In genomic region chr22:20663137-20663828, GRCh38 we compare ENCODE assay signal across 1 cellular context.
TF ChIP-seq lines count a peak whose summit lies in the region.

No MANE protein-coding gene starts in this region.

TF ChIP-seq in K562, 482 proteins besides CTCF, POLR2A, EP300 and RAD21 (continued from another document and continues in another):
- TF ChIP-seq GTF2E2 (tag; IDR thresholded peaks at IDR 0.05) (no peak), CBX5 (IDR thresholded peaks at IDR 0.05; ENCODE audit: borderline replicate concordance, low read depth) (peak; percentile 96), CREB5 (CRISPR knock-in tag; IDR thresholded peaks at IDR 0.05) (no peak; the same call in 1 of the 2 replicates), SOX6 (IDR thresholded peaks at IDR 0.05) (no peak), E2F8 (IDR thresholded peaks at IDR 0.05; ENCODE audit: low read depth, partially characterized antibody) (no peak), BDP1 (IDR thresholded peaks at IDR 0.05; ENCODE audit: insufficient read depth, insufficient read length) (no peak), ZBTB26 (CRISPR knock-in tag; IDR thresholded peaks at IDR 0.05) (no peak), ZNF707 (CRISPR knock-in tag; conservative IDR thresholded peaks at IDR 0.05) (no peak), KAT2B (IDR thresholded peaks at IDR 0.05; ENCODE audit: low read depth, low read length) (no peak), ZNF512 (tag; IDR thresholded peaks at IDR 0.05) (no peak), SNAPC5 (CRISPR knock-in tag; IDR thresholded peaks at IDR 0.05) (no peak; the same call in 1 of the 2 replicates), GATAD2B (IDR thresholded peaks at IDR 0.05; ENCODE audit: borderline replicate concordance) (no peak), CUX1 (CRISPR knock-in tag; IDR thresholded peaks at IDR 0.05) (0 out of 2 replicates have a peak, but pooled peaks have one; percentile 31), ZNF24 (IDR thresholded peaks at IDR 0.05) (no peak), PHB (CRISPR knock-in tag; IDR thresholded peaks at IDR 0.05) (no peak), GMEB1 (CRISPR knock-in tag; IDR thresholded peaks at IDR 0.05) (no peak), ZZZ3 (IDR thresholded peaks at IDR 0.05) (no peak), RBM22 (IDR thresholded peaks at IDR 0.05; ENCODE audit: low read depth, low read length, poor library complexity, severe bottlenecking) (no peak), NR0B1 (IDR thresholded peaks at IDR 0.05; ENCODE audit: partially characterized antibody) (no peak), CREB1 (IDR thresholded peaks at IDR 0.05) (no peak), CREB1 (CRISPR knock-in tag; IDR thresholded peaks at IDR 0.05) (no peak), POU5F1 (IDR thresholded peaks at IDR 0.05; ENCODE audit: borderline replicate concordance, low read depth, low read length, partially characterized antibody) (no peak), BMI1 (IDR thresholded peaks at IDR 0.05; ENCODE audit: low read length) (peak; percentile 25; the same call in 1 of the 2 replicates), ZKSCAN3 (CRISPR knock-in tag; IDR thresholded peaks at IDR 0.05) (no peak), FOXJ2 (tag; IDR thresholded peaks at IDR 0.05) (no peak), GTF3C2 (IDR thresholded peaks at IDR 0.05; ENCODE audit: borderline replicate concordance, extremely low read depth, insufficient read length) (no peak), NFXL1 (CRISPR knock-in tag; IDR thresholded peaks at IDR 0.05) (no peak), JUND (IDR thresholded peaks at IDR 0.05; ENCODE audit: borderline replicate concordance, low read depth, low read length) (peak; percentile 39; the same call in 1 of the 2 replicates), JUND (tag; IDR thresholded peaks at IDR 0.05; ENCODE audit: borderline replicate concordance, low read depth, low read length) (peak; percentile 66; the same call in 2 of the 3 replicates), DPF2 (IDR thresholded peaks at IDR 0.05) (0 out of 2 replicates have a peak, but pooled peaks have one; percentile 14), ARID3A (IDR thresholded peaks at IDR 0.05; ENCODE audit: borderline replicate concordance, low read depth, low read length) (no peak), HES1 (IDR thresholded peaks at IDR 0.05; ENCODE audit: low read depth) (no peak), CEBPB (tag; IDR thresholded peaks at IDR 0.05) (no peak), ZNF282 (CRISPR knock-in tag; IDR thresholded peaks at IDR 0.05) (no peak), ZNF696 (CRISPR knock-in tag; conservative IDR thresholded peaks at IDR 0.05) (0 out of 2 replicates have a peak, but pooled peaks have one; percentile 35), ZNF445 (CRISPR knock-in tag; IDR thresholded peaks at IDR 0.05; ENCODE audit: low read depth) (0 out of 2 replicates have a peak, but pooled peaks have one; percentile 67)
